33 cellular contexts compared by ENCODE assay signal in the genomic region with DNA sequence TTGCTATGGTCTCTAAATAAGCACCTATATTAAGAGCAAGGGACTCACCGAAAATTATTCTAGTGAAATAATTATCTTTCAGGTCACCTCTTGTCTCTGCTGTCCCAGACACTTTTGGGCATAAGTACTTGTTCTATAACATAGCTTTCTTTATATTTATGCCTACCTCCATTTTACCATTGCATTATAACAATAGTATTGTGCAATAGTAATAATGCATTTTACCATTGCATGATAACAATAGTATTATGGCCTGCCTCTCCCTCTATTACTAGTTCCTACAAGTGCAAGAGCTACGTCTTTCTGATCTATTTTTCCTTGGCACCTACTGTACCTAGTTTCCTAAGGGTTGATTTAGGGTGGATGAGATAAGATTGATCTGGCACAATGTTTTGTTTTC.
DNase-seq lines count a peak whose midpoint lies in the region; ATAC-seq, FAIRE-seq and TF ChIP-seq lines count a peak whose summit lies in the region.
"Had no signal": no experiment of that assay in that cellular context is flagged by ENCODE, and none has a peak within 500 bp of the region (broad histone marks: within the 10 kb centered on the region; RNA-seq: fewer than 3 reads in every experiment).

No MANE protein-coding gene starts in this region.

- dilution Hi-C loops in IMR-90 (cut with HindIII; ENCODE audit: low sequenced_read_pairs, unreplicated experiment), result no loop called here

- no peak overlapping the region for H2BK20ac ChIP-seq in IMR-90 (ENCODE audit: low read depth, low read length)

- TF ChIP-seq POLR2A in HepG2 (IDR thresholded peaks at IDR 0.05; ENCODE audit: insufficient read depth in 1 of 2, low read depth in 2 of 2, low read length in 2 of 2), result no peak
- no peak for TF ChIP-seq POLR2A in right lobe of liver (IDR thresholded peaks at IDR 0.05)
- TF ChIP-seq POLR2A in IMR-90 (IDR thresholded peaks at IDR 0.05; ENCODE audit: low read depth, low read length), result no peak
- no peak for TF ChIP-seq POLR2A in K562 (conservative IDR thresholded peaks at IDR 0.05)

- no peaks in the 10 kb centered on the region; a peak in 1 of 5 replicates for H3K27me3 ChIP-seq in HepG2 (ENCODE audit: control insufficient read depth in 1 of 2, insufficient read depth in 2 of 2, low read length in 2 of 2)
- no peaks in the 10 kb centered on the region for H3K27me3 ChIP-seq in right lobe of liver
- no peaks in the 10 kb centered on the region for H3K27me3 ChIP-seq in IMR-90 (ENCODE audit: control insufficient read depth, insufficient read depth, low read length)
- no peaks in the 10 kb centered on the region for H3K27me3 ChIP-seq in K562 (ENCODE audit: control insufficient read depth in 2 of 2, insufficient read depth in 2 of 2, low read length in 2 of 2)
- H3K27me3 ChIP-seq: BE2C; BLaER1; BLaER1 treated with 17β-estradiol and CSF1 and Interleukin-3, amounts not matched to agents 10 nM and 100 nM had no signal

- no peak overlapping the region for H4K91ac ChIP-seq in IMR-90 (ENCODE audit: insufficient read depth, low read depth, low read length)

- H3K4me1 ChIP-seq in HepG2 (ENCODE audit: insufficient read depth, low read length) (no peaks in the 10 kb centered on the region), right lobe of liver (no peaks in the 10 kb centered on the region), IMR-90 (ENCODE audit: control insufficient read depth, insufficient read depth, low read length) (peaks cover 9% of the 10 kb centered on the region), K562 (replicated peaks in 1 of 2; ENCODE audit: control insufficient read depth in 2 of 2, insufficient read depth in 2 of 2, low read length in 2 of 2) (no peaks in the 10 kb centered on the region)
- H3K4me1 ChIP-seq: BE2C, Caco-2 had no signal

- H2AFZ ChIP-seq in HepG2 (ENCODE audit: low read length) (no peak overlapping the region), IMR-90 (replicated peaks; ENCODE audit: low read length, poor library complexity) (no peak overlapping the region), K562 (ENCODE audit: low read depth, low read length) (no peak overlapping the region)

- H3K4ac ChIP-seq in IMR-90 (ENCODE audit: low read depth, low read length), result no peak overlapping the region

- 0% methylated on average over 2 of the region's 2 CpGs for WGBS in HepG2 (ENCODE audit: low lambda C conversion rate)
- whole genome bisulfite sequencing in right lobe of liver (ENCODE audit: insufficient coverage, low coverage, low lambda C conversion rate, missing lambda C conversion rate), result 74% methylated on average over 2 of the region's 2 CpGs
- no CpG with 5 or more reads among the region's 2 CpGs for WGBS in IMR-90 (ENCODE audit: extremely low coverage in 2 of 2, insufficient read length in 1 of 2), 2 experiments
- WGBS in K562 (ENCODE audit: insufficient coverage, low coverage, missing lambda C conversion rate), result 3% methylated on average over 2 of the region's 2 CpGs

- no peak overlapping the region for H2BK5ac ChIP-seq in IMR-90 (ENCODE audit: low read depth, low read length, poor library complexity, severe bottlenecking)

- H3K27ac ChIP-seq in HepG2 (ENCODE audit: extremely low read length, insufficient read depth, low read length) (no peak overlapping the region), right lobe of liver (no peak overlapping the region), IMR-90 (ENCODE audit: insufficient read depth, low read length) (no peak overlapping the region), K562 (ENCODE audit: extremely low read depth, low read depth, low read length) (no peak overlapping the region)
- H3K27ac ChIP-seq: 22Rv1; BLaER1; BLaER1 treated with 17β-estradiol and CSF1 and Interleukin-3, amounts not matched to agents 10 nM and 100 nM; C4-2B had no signal

- H3K79me1 ChIP-seq in IMR-90 (ENCODE audit: low read depth in 1 of 2, low read length in 2 of 2), result peaks cover 26 to 29% of the 10 kb centered on the region in 2 experiments; a peak in 3 of 4 replicates

- no peak overlapping the region for H3K14ac ChIP-seq in IMR-90 (replicated peaks; ENCODE audit: low read depth, low read length)

- H4K20me1 ChIP-seq in HepG2 (ENCODE audit: insufficient read depth, low read length), result no peaks in the 10 kb centered on the region
- H4K20me1 ChIP-seq in IMR-90 (ENCODE audit: insufficient read depth, low read length), result no peaks in the 10 kb centered on the region
- H4K20me1 ChIP-seq in K562 (replicated peaks; ENCODE audit: control insufficient read depth, insufficient read depth, low read length), result no peaks in the 10 kb centered on the region
- H4K20me1 ChIP-seq: BLaER1; BLaER1 treated with 17β-estradiol and CSF1 and Interleukin-3, amounts not matched to agents 10 nM and 100 nM had no signal

- H2BK15ac ChIP-seq in IMR-90 (ENCODE audit: low read depth, low read length), result no peak overlapping the region

- no peak overlapping the region for H3K4me3 ChIP-seq in HepG2 (replicated peaks in 1 of 3; ENCODE audit: insufficient read depth in 1 of 3, low read depth in 2 of 3, low read length in 3 of 3)
- H3K4me3 ChIP-seq in right lobe of liver, result no peak overlapping the region
- H3K4me3 ChIP-seq in IMR-90 (ENCODE audit: insufficient read depth, low read depth, low read length), result no peak overlapping the region
- no peak overlapping the region for H3K4me3 ChIP-seq in K562
- H3K4me3 ChIP-seq: A549; BLaER1; BLaER1 treated with 17β-estradiol and CSF1 and Interleukin-3, amounts not matched to agents 10 nM and 100 nM had no signal

- no peak overlapping the region for H3K18ac ChIP-seq in IMR-90 (ENCODE audit: low read depth, low read length)

- CTCF ChIA-PET in HepG2 (lab: Yijun Ruan, JAX; ENCODE audit: low intra/inter-chr PET ratio, low total read pairs) (no interaction called here), IMR-90 (lab: Yijun Ruan, JAX) (interaction anchor here (1.5 kb wide), 1 partner anchor 11 kb away, joined by 4 read pairs; no protein-coding TSS in a partner anchor), K562 (lab: Yijun Ruan, JAX; ENCODE audit: low intra/inter-chr PET ratio) (no interaction called here)

- H3K36me3 ChIP-seq in HepG2 (replicated peaks in 1 of 2; ENCODE audit: control insufficient read depth in 1 of 2, insufficient read depth in 2 of 2, low read length in 2 of 2), result no peaks in the 10 kb centered on the region
- H3K36me3 ChIP-seq in right lobe of liver, result no peaks in the 10 kb centered on the region
- H3K36me3 ChIP-seq in IMR-90 (ENCODE audit: control insufficient read depth, insufficient read depth, low read length), result no peaks in the 10 kb centered on the region; the same call in 1 of the 2 replicates
- no peaks in the 10 kb centered on the region for H3K36me3 ChIP-seq in K562 (ENCODE audit: control insufficient read depth, insufficient read depth, low read length)
- H3K36me3 ChIP-seq: BE2C; BLaER1; BLaER1 treated with 17β-estradiol and CSF1 and Interleukin-3, amounts not matched to agents 10 nM and 100 nM had no signal

- BruUV-seq in HepG2 (replicated peaks; lab: Mats Ljungman, UMichigan) (no TSS peak), IMR-90 (replicated peaks; lab: Mats Ljungman, UMichigan) (no TSS peak), K562 (replicated peaks; lab: Mats Ljungman, UMichigan) (no TSS peak)

- TF ChIP-seq EP300 in HepG2 (IDR thresholded peaks at IDR 0.05; ENCODE audit: low read depth in 2 of 2, low read length in 2 of 2) (no peak), HepG2 (CRISPR knock-in tag; IDR thresholded peaks at IDR 0.05; ENCODE audit: borderline replicate concordance) (no peak), K562 (IDR thresholded peaks at IDR 0.05; ENCODE audit: low read length) (no peak)

- FAIRE-seq in HepG2 (lab: Jason Lieb, UNC) (no peak), K562 (lab: Jason Lieb, UNC) (no peak)
- FAIRE-seq: A204.1, A549, D721Med had no signal

- DNase-seq in HepG2 (ENCODE audit: low spot score) (no peak), right lobe of liver (no peak), IMR-90 (no peak), K562 (ENCODE audit: extremely low read depth in 1 of 4, low spot score in 3 of 4) (no peak), iPS-NIHi11 (ENCODE audit: low spot score) (no peak)
- DNase-seq: 8988T; ACHN; AML-193; BE2C; C1 segment of cervical spinal cord; Caco-2; Calu3; CD4-positive, alpha-beta memory T cell; CD4-positive, alpha-beta T cell; CD4-positive, CD25-positive, alpha-beta regulatory T cell; CD8-positive, alpha-beta memory T cell; CD8-positive, alpha-beta T cell; COR-L47; DMS 273 treated with DMSO at 0.1 percent for 48 hours; DMS153; DMS53; DMS79; DMS79 treated with DMSO at 0.1 percent for 48 hours; DND-41; EL had no signal

- H3K9ac ChIP-seq in HepG2 (ENCODE audit: insufficient read depth, low read depth, low read length) (no peak overlapping the region), IMR-90 (ENCODE audit: low read depth, low read length) (no peak overlapping the region), K562 (ENCODE audit: insufficient read depth in 1 of 2, low read depth in 2 of 2, low read length in 2 of 2) (no peak overlapping the region)
- H3K9ac ChIP-seq: BLaER1; BLaER1 treated with 17β-estradiol and CSF1 and Interleukin-3, amounts not matched to agents 10 nM and 100 nM had no signal

- H3K56ac ChIP-seq in IMR-90 (ENCODE audit: extremely low read depth, insufficient read depth, low read length), result no peak overlapping the region

- H2AK9ac ChIP-seq in IMR-90 (replicated peaks; ENCODE audit: low read depth, low read length, poor library complexity), result no peak overlapping the region

- H3K23ac ChIP-seq in IMR-90 (ENCODE audit: low read depth, low read length), result no peak overlapping the region

- H3K9me1 ChIP-seq in IMR-90 (ENCODE audit: insufficient read depth, low read length) (peaks cover 5% of the 10 kb centered on the region; the same call in 1 of the 2 replicates), K562 (ENCODE audit: control insufficient read depth, insufficient read depth, low read length) (no peaks in the 10 kb centered on the region)

- no peak for ATAC-seq in HepG2
- ATAC-seq in right lobe of liver, result no peak
- ATAC-seq in IMR-90 (ENCODE audit: low read depth), result no peak
- ATAC-seq in K562, result no peak
- no peak for ATAC-seq in GM21825 (IDR thresholded peaks at IDR 0.05; ENCODE audit: unreplicated experiment)
- ATAC-seq: A549; CD8-positive, alpha-beta T cell had no signal

- no peak overlapping the region for H2AK5ac ChIP-seq in IMR-90 (ENCODE audit: low read depth, low read length)

- H3K4me2 ChIP-seq in HepG2 (ENCODE audit: low read depth, low read length) (no peak overlapping the region), IMR-90 (ENCODE audit: low read depth, low read length) (no peak overlapping the region), K562 (ENCODE audit: insufficient read depth, low read length) (no peak overlapping the region)
- H3K4me2 ChIP-seq: A549; BLaER1; BLaER1 treated with 17β-estradiol and CSF1 and Interleukin-3, amounts not matched to agents 10 nM and 100 nM had no signal

- no peak overlapping the region for H4K5ac ChIP-seq in IMR-90 (ENCODE audit: low read depth, low read length)

- TF ChIP-seq CTCF in HepG2 (CRISPR knock-in tag; IDR thresholded peaks at IDR 0.05), result no peak
- no peak for TF ChIP-seq CTCF in right lobe of liver (IDR thresholded peaks at IDR 0.05)
- no peak for TF ChIP-seq CTCF in IMR-90 (conservative IDR thresholded peaks at IDR 0.05; ENCODE audit: low read depth, low read length)
- no peak for TF ChIP-seq CTCF in K562 (IDR thresholded peaks at IDR 0.05 in 2 of 3, conservative IDR thresholded peaks at IDR 0.05 in 1 of 3; ENCODE audit: insufficient read depth in 2 of 3, low read depth in 1 of 3, low read length in 3 of 3)

- intact Hi-C loops in HepG2 (cut with micrococcal nuclease; ENCODE audit: unreplicated experiment) (no loop called here), right lobe of liver (cut with DNase I) (loop anchor here in 1 of 2 donors (10.0 kb wide), 1 partner anchor 184 kb away; no protein-coding TSS in a partner anchor), IMR-90 (cut with micrococcal nuclease) (no loop called here), K562 (cut with micrococcal nuclease) (no loop called here)

- H3K79me2 ChIP-seq in HepG2 (ENCODE audit: insufficient read depth, low read length) (no peaks in the 10 kb centered on the region), K562 (ENCODE audit: control insufficient read depth, insufficient read depth, low read length) (no peaks in the 10 kb centered on the region)

- TF ChIP-seq RAD21 in HepG2 (CRISPR knock-in tag; IDR thresholded peaks at IDR 0.05) (no peak), IMR-90 (IDR thresholded peaks at IDR 0.05; ENCODE audit: low read length) (no peak), K562 (CRISPR knock-in tag; conservative IDR thresholded peaks at IDR 0.05 in 1 of 2, IDR thresholded peaks at IDR 0.05 in 1 of 2) (no peak)

- H4K8ac ChIP-seq in IMR-90 (ENCODE audit: low read depth in 2 of 2, low read length in 2 of 2), result no peak overlapping the region

- H2BK120ac ChIP-seq in IMR-90 (ENCODE audit: low read depth, low read length), result no peak overlapping the region

- H3K9me3 ChIP-seq in HepG2 (ENCODE audit: low read length), result no peaks in the 10 kb centered on the region
- no peaks in the 10 kb centered on the region for H3K9me3 ChIP-seq in right lobe of liver
- H3K9me3 ChIP-seq in IMR-90 (ENCODE audit: control insufficient read depth, insufficient read depth, low read length), result no peaks in the 10 kb centered on the region
- H3K9me3 ChIP-seq in K562 (replicated peaks; ENCODE audit: control insufficient read depth, insufficient read depth, low read depth, low read length), result no peaks in the 10 kb centered on the region
- H3K9me3 ChIP-seq: A549; BE2C; BLaER1; BLaER1 treated with 17β-estradiol and CSF1 and Interleukin-3, amounts not matched to agents 10 nM and 100 nM; Caco-2 had no signal

- POLR2A ChIA-PET in HepG2 (lab: Yijun Ruan, JAX) (no interaction called here), IMR-90 (lab: Charles Lee; ENCODE audit: unreplicated experiment) (no interaction called here), K562 (lab: Yijun Ruan, JAX) (no interaction called here)

- in situ Hi-C loops in HepG2 (cut with HindIII; ENCODE audit: extremely low pct_ligation_motif_present, low pct_unique_long_range_greater_than_20kb), result no loop called here
- in situ Hi-C loops in IMR-90 (cut with MboI; ENCODE audit: low sequenced_read_pairs), result no loop called here
- in situ Hi-C loops in K562 (cut with MboI), result no loop called here
